ENCODE assay signal across 17 cellular contexts in genomic region chr9:35609001-35609819, GRCh38. TPM values are rescaled to one million over a fixed set of nuclear protein-coding genes. Genes with fewer than 3 reads are reported as not detected.
DNase-seq lines count a peak whose midpoint lies in the region; ATAC-seq and TF ChIP-seq lines count a peak whose summit lies in the region.
"Had no signal": no experiment of that assay in that cellular context is flagged by ENCODE, and none has a peak within 500 bp of the region (broad histone marks: within the 10 kb centered on the region; RNA-seq: fewer than 3 reads in every experiment).

No MANE protein-coding gene starts in this region.

- H3K9me2 ChIP-seq in OCI-LY1 (ENCODE audit: low read depth, low read length): no peaks in the 10 kb centered on the region

- H3K4me1 ChIP-seq in BLaER1 (peaks cover 68% of the 10 kb centered on the region), OCI-LY1 (ENCODE audit: insufficient read depth, low read length, severe bottlenecking) (peaks cover 45% of the 10 kb centered on the region), spleen (peaks cover 19 to 93% (median 27%) of the 10 kb centered on the region in 6 donors)

- peaks cover 82% of the 10 kb centered on the region for H4K20me1 ChIP-seq in BLaER1
- no peaks in the 10 kb centered on the region for H4K20me1 ChIP-seq in OCI-LY1 (ENCODE audit: insufficient read depth, low read length)

- H3K9me3 ChIP-seq in BLaER1: no peaks in the 10 kb centered on the region
- H3K9me3 ChIP-seq in OCI-LY1 (ENCODE audit: low read length): no peaks in the 10 kb centered on the region
- no peaks in the 10 kb centered on the region for H3K9me3 ChIP-seq in spleen
- H3K9me3 ChIP-seq: Caco-2 had no signal

- H3K4me3 ChIP-seq in BLaER1: no peak overlapping the region
- no peak overlapping the region for H3K4me3 ChIP-seq in OCI-LY1 (ENCODE audit: low read depth, low read length, poor library complexity, severe bottlenecking)
- no peak overlapping the region for H3K4me3 ChIP-seq in spleen
- H3K4me3 ChIP-seq: GM12878, GM23248 had no signal

- no peak for TF ChIP-seq POLR2A in spleen (IDR thresholded peaks at IDR 0.05)

- intact Hi-C loops in spleen (cut with DNase I; ENCODE audit: low total_unique reads): loop anchor here (10.0 kb wide), 2 partner anchors 56 to 126 kb away; partner anchors contain the start of genes ARHGEF39, CREB3 and TLN1

- WGBS in spleen, 5 donors: 89 to 96% (median 91%) methylated on average over 19 to 31 of the region's 31 CpGs

- H3K9ac ChIP-seq in BLaER1 (no peak overlapping the region), OCI-LY1 (ENCODE audit: low read length) (peak overlapping the region; percentile 62)
- H3K9ac ChIP-seq: GM23248 had no signal

- no peak overlapping the region for H2AFZ ChIP-seq in OCI-LY1 (ENCODE audit: low read length)
- H2AFZ ChIP-seq: GM23248 had no signal

- H3K36me3 ChIP-seq in BLaER1 (peaks cover 76% of the 10 kb centered on the region), OCI-LY1 (ENCODE audit: insufficient read depth, low read length) (peaks cover 70% of the 10 kb centered on the region; the same call in 1 of the 2 replicates), spleen (peaks cover 0 to 71% (median 30%) of the 10 kb centered on the region in 6 donors)

- H3K79me2 ChIP-seq in OCI-LY1 (ENCODE audit: insufficient read depth, low read length): peaks cover 11% of the 10 kb centered on the region; the same call in 1 of the 2 replicates

- DNase-seq in myocyte (ENCODE audit: low read depth) (peak; percentile 98), spleen (peak; percentile 80), KG1 (lab: John Stamatoyannopoulos, UW) (no peak), HuH-7 (ENCODE audit: low spot score) (no peak)
- DNase-seq: Caco-2, DMS79, GM23248, NCI-H1105 treated with DMSO at 0.1 percent for 48 hours, NCI-H187 treated with DMSO at 0.1 percent for 48 hours, NCI-H510A treated with DMSO at 0.1 percent for 48 hours, SHP77 treated with DMSO at 0.1 percent for 48 hours had no signal

- ATAC-seq in HG03432 (IDR thresholded peaks at IDR 0.05; ENCODE audit: unreplicated experiment) (no peak), GM19467 (IDR thresholded peaks at IDR 0.05; ENCODE audit: unreplicated experiment) (no peak)
- ATAC-seq: GM12878 had no signal

- 0 out of 2 replicates have a peak overlapping the region, but pooled peaks have one; percentile 26 for H3K27ac ChIP-seq in BLaER1
- H3K27ac ChIP-seq in OCI-LY1 (ENCODE audit: low read depth, low read length, poor library complexity, severe bottlenecking): peak overlapping the region; percentile 92
- peak overlapping the region in 2 of 8 donors; percentile 5 to 45 for H3K27ac ChIP-seq in spleen
- H3K27ac ChIP-seq: GM23248 had no signal

- H3K27me3 ChIP-seq in BLaER1 (no peaks in the 10 kb centered on the region), OCI-LY1 (ENCODE audit: insufficient read depth, low read length) (no peaks in the 10 kb centered on the region), spleen (replicated peaks in 1 of 7) (no peaks in the 10 kb centered on the region)

- no peaks in the 10 kb centered on the region for H3F3A ChIP-seq in OCI-LY1 (ENCODE audit: insufficient read depth, low read length)

- TF ChIP-seq CTCF in OCI-LY1 (IDR thresholded peaks at IDR 0.05; ENCODE audit: low read length) (no peak), spleen (IDR thresholded peaks at IDR 0.05 in 8 of 11, conservative IDR thresholded peaks at IDR 0.05 in 3 of 11) (no peak)

- H3K4me2 ChIP-seq in BLaER1 (peak overlapping the region; percentile 14; the same call in 1 of the 2 replicates), OCI-LY1 (ENCODE audit: low read length) (peak overlapping the region; percentile 57)

RNA-seq across cellular contexts. Expression of gene TESK1, which starts 4.1 kb away (rescaled TPM):
- total RNA-seq in myocyte (63.5 and 76.8 TPM in 2 replicates), spleen (10 to 100 TPM; 24.8 to 47.1 (median 31.8) TPM)
- 75.2 TPM for polyA plus RNA-seq in myocyte (2012)
- 10 to 100 TPM; 15.6 to 34.7 (median 22.7) TPM for polyA plus RNA-seq in spleen

RNA-seq across cellular contexts. Expression of gene CD72, which starts 9.0 kb away (rescaled TPM):
- total RNA-seq in myocyte: 2.2 TPM in 2 replicates
- polyA plus RNA-seq in myocyte (2012): 2.3 TPM
- 100 to 1,000 TPM in 5 of 7 donors, 10 to 100 TPM in 2; 74.4 to 160 (median 127) TPM for total RNA-seq in spleen
- polyA plus RNA-seq in spleen: 100 to 1,000 TPM in 2 of 3 donors, 10 to 100 TPM in 1; 97.4 to 159 (median 115) TPM

RNA-seq across cellular contexts. Expression of gene SIT1, which starts 41.5 kb away (rescaled TPM):
- total RNA-seq in myocyte: not detected in 2 replicates
- polyA plus RNA-seq in myocyte (2012): not detected
- 10 to 100 TPM; 24.2 to 44.9 (median 27.5) TPM for total RNA-seq in spleen
- polyA plus RNA-seq in spleen: 10 to 100 TPM; 71.7 to 82.7 (median 82.7) TPM
- total RNA-seq: Caco-2, G401, GM23248 had no signal
- polyA plus RNA-seq: GM23248 had no signal

RNA-seq across cellular contexts. Expression of gene RMRP, which starts 48.6 kb away (rescaled TPM):
- total RNA-seq in myocyte (1,100 and 3,603 TPM in 2 replicates), spleen (over 10,000 TPM in 5 of 7 donors, 1,000 to 10,000 TPM in 2; 5,541 to 28,996 (median 23,209) TPM)
- polyA plus RNA-seq in myocyte (2012): 4.5 TPM
- 100 to 1,000 TPM in 1 of 3 donors, 10 to 100 TPM in 1, not detected in 1; 42.1 to 285 TPM for polyA plus RNA-seq in spleen
- polyA plus RNA-seq: GM23248 had no signal

RNA-seq across cellular contexts. Expression of gene CCDC107, which starts 48.9 kb away (rescaled TPM):
- total RNA-seq in myocyte: 9.8 and 14.0 TPM in 2 replicates
- 32.2 TPM for polyA plus RNA-seq in myocyte (2012)
- total RNA-seq in spleen: 10 to 100 TPM; 14.4 to 24.2 (median 20.8) TPM
- polyA plus RNA-seq in spleen: 10 to 100 TPM; 35.3 to 46.9 (median 37.0) TPM

Comparison
In these comparisons a context has a peak if more than half of its experiments do, and no peak if none do; other contexts are left out.
1. DNase-seq: peak in myocyte (single experiment) and spleen (single experiment); none in KG1 (single experiment) and HuH-7 (single experiment).
2. RNA of gene CD72, which starts 9.0 kb away (total RNA-seq): 74.4 to 160 TPM in spleen; 2.2 TPM in myocyte; every median in the first group is over 10 times any median in the second.
3. RNA of gene SIT1, which starts 41.5 kb away (total RNA-seq): 24.2 to 44.9 TPM in spleen; not detected in myocyte; every median in the first group is over 10 times any median in the second.